ENCODE assay signal across 19 cellular contexts in genomic region chr17:61489719-61490490, GRCh38. TPM values are rescaled to one million over a fixed set of nuclear protein-coding genes. Genes with fewer than 3 reads are reported as not detected.
"Had no signal": no experiment of that assay in that cellular context is flagged by ENCODE, and none has a peak within 500 bp of the region (broad histone marks: within the 10 kb centered on the region; RNA-seq: fewer than 3 reads in every experiment).

No MANE protein-coding gene starts in this region.

- H3K4me3 ChIP-seq: cardiac muscle cell, left lung, pancreas, transverse colon had no signal

- H3K9me3 ChIP-seq: left lung, pancreas, transverse colon had no signal

- ATAC-seq: sciatic nerve, T-helper 17 cell had no signal

- H3K4me1 ChIP-seq: foreskin keratinocyte, left lung, pancreas had no signal

- H3K27me3 ChIP-seq: cardiac muscle cell, foreskin keratinocyte, left lung, pancreas, transverse colon had no signal

- H3K27ac ChIP-seq: cardiac muscle cell, foreskin keratinocyte, left lung, pancreas, WERI-Rb-1 had no signal

- H3K36me3 ChIP-seq: cardiac muscle cell, left lung, pancreas, transverse colon, WERI-Rb-1 had no signal

- DNase-seq: activated CD4-positive, alpha-beta T cell treated with anti-CD3 and anti-CD28 coated beads, Interleukin-2, amount 50 U/mL, for 4 hours; activated gamma-delta T cell treated with Interleukin-2 at 50 U/mL for 16 hours; activated naive CD8-positive, alpha-beta T cell treated with anti-CD3 and anti-CD28 coated beads, Interleukin-2, amount 10 ng/mL, durations not matched to agents 7 days and 5 days; naive B cell; stimulated activated naive CD4-positive, alpha-beta T cell treated with Interleukin-2 at 50 U/mL for 16 hours; T-helper 17 cell; WERI-Rb-1 had no signal

RNA-seq across cellular contexts. Expression of gene TBX4, which starts 37.7 kb away (rescaled TPM):
- total RNA-seq: activated CD8-positive, alpha-beta memory T cell treated with anti-CD3 and anti-CD28 coated beads for 36 hours; activated naive CD8-positive, alpha-beta T cell treated with anti-CD3 and anti-CD28 coated beads, Interleukin-2, amount 10 ng/mL, durations not matched to agents 7 days and 5 days; activated T-helper 1 cell treated with anti-CD3 and anti-CD28 coated beads, Interleukin-12 subunit alpha, Interleukin-12 subunit beta, Interleukin-2, Interleukin-4 antibody, amounts not matched to agents 30 ng/mL and 10 ng/mL and 1 ng/mL, durations not matched to agents 14 hours and 24 hours and 36 hours; dermis microvascular lymphatic vessel endothelial cell; epithelial cell of proximal tubule; foreskin keratinocyte; kidney; lung microvascular endothelial cell; pancreas; sciatic nerve; T-helper 17 cell had no signal
- polyA plus RNA-seq: pancreas had no signal
